8 cellular contexts compared by ENCODE assay signal in genomic region chr18:33440011-33440383, GRCh38. TPM values are rescaled to one million over a fixed set of nuclear protein-coding genes. Genes with fewer than 3 reads are reported as not detected.
DNase-seq lines count a peak whose midpoint lies in the region; ATAC-seq and TF ChIP-seq lines count a peak whose summit lies in the region.

No MANE protein-coding gene starts in this region.

- H3K23ac ChIP-seq in trophoblast cell (ENCODE audit: low read length), result no peak overlapping the region

- H3K27ac Mint-ChIP-seq in activated CD8-positive, alpha-beta T cell treated with anti-CD3 and anti-CD28 coated beads for 36 hours, result no peak overlapping the region
- H3K27ac Mint-ChIP-seq in activated CD8-positive, alpha-beta T cell treated with anti-CD3 and anti-CD28 coated beads, Interleukin-2, amount 10 ng/mL, durations not matched to agents 7 days and 5 days, result no peak overlapping the region

- no peak overlapping the region for H2AK5ac ChIP-seq in trophoblast cell (ENCODE audit: low read length)

- no peak overlapping the region for H3K14ac ChIP-seq in trophoblast cell (ENCODE audit: low read length)

- H3K79me2 ChIP-seq in trophoblast cell (ENCODE audit: control insufficient read depth, insufficient read depth, low read length, poor library complexity), result no peaks in the 10 kb centered on the region

- H3K36me3 Mint-ChIP-seq in activated CD8-positive, alpha-beta T cell treated with anti-CD3 and anti-CD28 coated beads for 36 hours (ENCODE audit: low read depth), result no peaks in the 10 kb centered on the region
- no peaks in the 10 kb centered on the region for H3K36me3 Mint-ChIP-seq in activated CD8-positive, alpha-beta T cell treated with anti-CD3 and anti-CD28 coated beads, Interleukin-2, amount 10 ng/mL, durations not matched to agents 7 days and 5 days (ENCODE audit: low read depth)

- peak overlapping the region; percentile 74 for H2AFZ ChIP-seq in trophoblast cell (ENCODE audit: insufficient read depth, low read length, poor library complexity)

- no peaks in the 10 kb centered on the region for H3K4me1 Mint-ChIP-seq in activated CD8-positive, alpha-beta T cell treated with anti-CD3 and anti-CD28 coated beads for 36 hours (ENCODE audit: low read depth)
- no peaks in the 10 kb centered on the region for H3K4me1 Mint-ChIP-seq in activated CD8-positive, alpha-beta T cell treated with anti-CD3 and anti-CD28 coated beads, Interleukin-2, amount 10 ng/mL, durations not matched to agents 7 days and 5 days (ENCODE audit: low read depth)

- intact Hi-C loops in activated CD8-positive, alpha-beta T cell treated with anti-CD3 and anti-CD28 coated beads for 36 hours (cut with micrococcal nuclease), result no loop called here

- peak; percentile 1 for DNase-seq in activated CD8-positive, alpha-beta T cell treated with anti-CD3 and anti-CD28 coated beads for 36 hours
- no peak for DNase-seq in activated CD8-positive, alpha-beta T cell treated with anti-CD3 and anti-CD28 coated beads, Interleukin-2, amount 10 ng/mL, durations not matched to agents 7 days and 5 days
- DNase-seq in SKM-1 treated with dmso at 0.1 percent for 144 hours (lab: John Stamatoyannopoulos, UW; ENCODE audit: unreplicated experiment) (peak; percentile 60), cardiac muscle cell (ENCODE audit: low read depth in 1 of 2, low spot score in 1 of 2) (peak; percentile 64 to 76), trophoblast cell (peak in 1 of 2 donors; percentile 2), middle frontal gyrus (ENCODE audit: extremely low spot score, low spot score) (no peak)
- DNase-seq in activated T-cell treated with anti-CD3 and anti-CD28 coated beads, Interleukin-2, amount 50 U/mL, for 1 hour, result no peak

- H4K8ac ChIP-seq in trophoblast cell (ENCODE audit: low read depth, low read length), result peak overlapping the region; percentile 81

- CTCF ChIA-PET in activated CD8-positive, alpha-beta T cell treated with anti-CD3 and anti-CD28 coated beads for 36 hours (lab: Charles Lee), result no interaction called here
- CTCF ChIA-PET in activated CD8-positive, alpha-beta T cell treated with anti-CD3 and anti-CD28 coated beads, Interleukin-2, amount 10 ng/mL, durations not matched to agents 7 days and 5 days (lab: Charles Lee), result no interaction called here

- H2BK5ac ChIP-seq in trophoblast cell (ENCODE audit: low read depth, low read length, poor library complexity), result no peak overlapping the region

- TF ChIP-seq CTCF in activated CD8-positive, alpha-beta T cell treated with anti-CD3 and anti-CD28 coated beads for 36 hours (IDR thresholded peaks at IDR 0.05), result no peak
- peak; percentile 51 for TF ChIP-seq CTCF in cardiac muscle cell (IDR thresholded peaks at IDR 0.05; ENCODE audit: low read depth, low read length)

- no peak overlapping the region for H4K91ac ChIP-seq in trophoblast cell (ENCODE audit: low read depth, low read length)

- H3K27ac ChIP-seq in cardiac muscle cell (no peak overlapping the region), trophoblast cell (ENCODE audit: low read depth, low read length) (no peak overlapping the region)

- H3K18ac ChIP-seq in trophoblast cell (ENCODE audit: low read length), result no peak overlapping the region

- H2BK120ac ChIP-seq in trophoblast cell (ENCODE audit: insufficient read depth, low read length, poor library complexity), result no peak overlapping the region

- H3K9me3 Mint-ChIP-seq in activated CD8-positive, alpha-beta T cell treated with anti-CD3 and anti-CD28 coated beads for 36 hours, result peaks cover 5% of the 10 kb centered on the region
- no peaks in the 10 kb centered on the region for H3K9me3 Mint-ChIP-seq in activated CD8-positive, alpha-beta T cell treated with anti-CD3 and anti-CD28 coated beads, Interleukin-2, amount 10 ng/mL, durations not matched to agents 7 days and 5 days (ENCODE audit: insufficient read depth)

- H4K12ac ChIP-seq in trophoblast cell (ENCODE audit: low read depth, low read length), result no peak overlapping the region

- no peak overlapping the region for H3K4ac ChIP-seq in trophoblast cell (ENCODE audit: low read depth, low read length)

- H3K4me3 ChIP-seq in cardiac muscle cell, result peak overlapping the region; percentile 58
- peak overlapping the region; percentile 81 for H3K4me3 ChIP-seq in trophoblast cell (ENCODE audit: low read depth, low read length)

- peak overlapping the region; percentile 71 for H3K4me2 ChIP-seq in trophoblast cell (ENCODE audit: low read length)

- H3K9ac ChIP-seq in trophoblast cell (ENCODE audit: low read length), result no peak overlapping the region

- POLR2A ChIA-PET in activated CD8-positive, alpha-beta T cell treated with anti-CD3 and anti-CD28 coated beads for 36 hours (lab: Charles Lee), result no interaction called here
- POLR2A ChIA-PET in activated CD8-positive, alpha-beta T cell treated with anti-CD3 and anti-CD28 coated beads, Interleukin-2, amount 10 ng/mL, durations not matched to agents 7 days and 5 days (lab: Charles Lee), result no interaction called here

- no peak overlapping the region for H2BK12ac ChIP-seq in trophoblast cell (ENCODE audit: low read length)

- peaks cover 4% of the 10 kb centered on the region for H3K79me1 ChIP-seq in trophoblast cell (ENCODE audit: low read length)

- H3K4me3 Mint-ChIP-seq in activated CD8-positive, alpha-beta T cell treated with anti-CD3 and anti-CD28 coated beads for 36 hours, result no peak overlapping the region
- H3K4me3 Mint-ChIP-seq in activated CD8-positive, alpha-beta T cell treated with anti-CD3 and anti-CD28 coated beads, Interleukin-2, amount 10 ng/mL, durations not matched to agents 7 days and 5 days, result no peak overlapping the region

- WGBS in trophoblast cell (ENCODE audit: extremely low coverage, insufficient coverage, insufficient read length), result no CpG with 5 or more reads among the region's 9 CpGs

- H3K36me3 ChIP-seq in cardiac muscle cell (no peaks in the 10 kb centered on the region), trophoblast cell (ENCODE audit: control insufficient read depth in 1 of 2, insufficient read depth in 2 of 2, low read length in 2 of 2) (no peaks in the 10 kb centered on the region)

- H3K4me1 ChIP-seq in cardiac muscle cell (ENCODE audit: low read depth) (no peaks in the 10 kb centered on the region), trophoblast cell (ENCODE audit: control insufficient read depth in 1 of 2, insufficient read depth in 2 of 2, low read length in 2 of 2) (no peaks in the 10 kb centered on the region)

- H3K9me3 ChIP-seq in cardiac muscle cell (ENCODE audit: low read depth) (no peaks in the 10 kb centered on the region), trophoblast cell (ENCODE audit: insufficient read depth, low read depth, low read length) (no peaks in the 10 kb centered on the region)

- no peak for ATAC-seq in activated CD8-positive, alpha-beta T cell treated with anti-CD3 and anti-CD28 coated beads for 36 hours
- no peak for ATAC-seq in activated CD8-positive, alpha-beta T cell treated with anti-CD3 and anti-CD28 coated beads, Interleukin-2, amount 10 ng/mL, durations not matched to agents 7 days and 5 days
- no peak for ATAC-seq in GM19452 (IDR thresholded peaks at IDR 0.05; ENCODE audit: unreplicated experiment)

- peaks cover 11% of the 10 kb centered on the region for H3K27me3 Mint-ChIP-seq in activated CD8-positive, alpha-beta T cell treated with anti-CD3 and anti-CD28 coated beads for 36 hours
- H3K27me3 Mint-ChIP-seq in activated CD8-positive, alpha-beta T cell treated with anti-CD3 and anti-CD28 coated beads, Interleukin-2, amount 10 ng/mL, durations not matched to agents 7 days and 5 days (ENCODE audit: low read depth), result peaks cover 11% of the 10 kb centered on the region

- H3K27me3 ChIP-seq in cardiac muscle cell, result peaks cover 8% of the 10 kb centered on the region
- H3K27me3 ChIP-seq in trophoblast cell (ENCODE audit: insufficient read depth, low read length), result peaks cover 5% of the 10 kb centered on the region

RNA-seq across cellular contexts. Expression of gene CCDC178, which starts 0.5 kb away (rescaled TPM):
- not detected for total RNA-seq in activated CD8-positive, alpha-beta T cell treated with anti-CD3 and anti-CD28 coated beads for 36 hours
- total RNA-seq in activated CD8-positive, alpha-beta T cell treated with anti-CD3 and anti-CD28 coated beads, Interleukin-2, amount 10 ng/mL, durations not matched to agents 7 days and 5 days, result not detected
- total RNA-seq in cardiac muscle cell, result 0.49 TPM in 1 of 2 replicates, not detected in the other
- polyA plus RNA-seq in cardiac muscle cell, result 0.17 and 0.82 TPM in 2 replicates
- 0.49 and 0.50 TPM in 2 replicates for polyA plus RNA-seq in trophoblast cell (2013)

Comparison
In these comparisons a context has a peak if more than half of its experiments do, and no peak if none do; other contexts are left out.
1. DNase-seq: peak in activated CD8-positive, alpha-beta T cell treated with anti-CD3 and anti-CD28 coated beads for 36 hours (single experiment), SKM-1 treated with dmso at 0.1 percent for 144 hours (single experiment) and cardiac muscle cell (2 of 2); none in activated CD8-positive, alpha-beta T cell treated with anti-CD3 and anti-CD28 coated beads, Interleukin-2, amount 10 ng/mL, durations not matched to agents 7 days and 5 days (single experiment), activated T-cell treated with anti-CD3 and anti-CD28 coated beads, Interleukin-2, amount 50 U/mL, for 1 hour (single experiment) and middle frontal gyrus (single experiment).